ENCODE assay signal across 27 cellular contexts in genomic region chr3:126713229-126713628, GRCh38.
"Had no signal": no experiment of that assay in that cellular context is flagged by ENCODE, and none has a peak within 500 bp of the region (broad histone marks: within the 10 kb centered on the region; RNA-seq: fewer than 3 reads in every experiment).

No MANE protein-coding gene starts in this region.

- H3K4me3 ChIP-seq: lung, mucosa of descending colon, pancreas, right lobe of liver, suprapubic skin had no signal

- H3K4me1 Mint-ChIP-seq: endodermal cell, mesothelial cell of epicardium had no signal

- H3K27ac Mint-ChIP-seq: dendritic cell treated with granulocyte-macrophage colony-stimulating factor and Interleukin-4, amounts not matched to agents 40 ng/mL and 50 ng/mL, for 4 days; endodermal cell; memory B cell; mesothelial cell of epicardium; naive B cell; natural killer cell treated with Interleukin-12 subunit alpha and Interleukin-12 subunit beta and Interleukin-15 and Interleukin-18, amount 100 ng/mL, for 72 hours; stimulated activated naive B cell treated with anti-CD40 and anti-IgM and Interleukin-4, amounts not matched to agents 10 μg/mL and 1 μg/mL and 100 μg/mL, for 72 hours; stimulated activated naive CD8-positive, alpha-beta T cell treated with anti-CD3 and anti-CD28 coated beads, Interleukin-15, Interleukin-2, amounts not matched to agents 100 ng/mL and 50 ng/mL, for 24 hours; type B pancreatic cell had no signal

- ATAC-seq: esophagus mucosa; foreskin keratinocyte; left lobe of liver; mucosa of descending colon; natural killer cell treated with Interleukin-12 subunit alpha and Interleukin-12 subunit beta and Interleukin-15 and Interleukin-18, amount 100 ng/mL, for 72 hours; pancreas; right lobe of liver; stimulated activated naive B cell treated with anti-CD40 and anti-IgM and Interleukin-4, amounts not matched to agents 10 μg/mL and 1 μg/mL and 100 μg/mL, for 72 hours had no signal

- H3K27me3 Mint-ChIP-seq: dendritic cell treated with granulocyte-macrophage colony-stimulating factor and Interleukin-4, amounts not matched to agents 40 ng/mL and 50 ng/mL, for 4 days; memory B cell; naive B cell; natural killer cell treated with Interleukin-12 subunit alpha and Interleukin-12 subunit beta and Interleukin-15 and Interleukin-18, amount 100 ng/mL, for 72 hours; stimulated activated naive B cell treated with anti-CD40 and anti-IgM and Interleukin-4, amounts not matched to agents 10 μg/mL and 1 μg/mL and 100 μg/mL, for 72 hours; stimulated activated naive CD8-positive, alpha-beta T cell treated with anti-CD3 and anti-CD28 coated beads, Interleukin-15, Interleukin-2, amounts not matched to agents 100 ng/mL and 50 ng/mL, for 24 hours; type B pancreatic cell had no signal

- H3K9me3 Mint-ChIP-seq: dendritic cell treated with granulocyte-macrophage colony-stimulating factor and Interleukin-4, amounts not matched to agents 40 ng/mL and 50 ng/mL, for 4 days; endodermal cell; memory B cell; naive B cell; natural killer cell treated with Interleukin-12 subunit alpha and Interleukin-12 subunit beta and Interleukin-15 and Interleukin-18, amount 100 ng/mL, for 72 hours; neural crest cell; stimulated activated naive B cell treated with anti-CD40 and anti-IgM and Interleukin-4, amounts not matched to agents 10 μg/mL and 1 μg/mL and 100 μg/mL, for 72 hours; stimulated activated naive CD8-positive, alpha-beta T cell treated with anti-CD3 and anti-CD28 coated beads, Interleukin-15, Interleukin-2, amounts not matched to agents 100 ng/mL and 50 ng/mL, for 24 hours; type B pancreatic cell had no signal

- H3K4me1 ChIP-seq: foreskin keratinocyte, pancreas, right lobe of liver, suprapubic skin had no signal

- H3K9me3 ChIP-seq: mucosa of descending colon, neutrophil, pancreas, right lobe of liver, suprapubic skin had no signal

- H3K4me3 Mint-ChIP-seq: dendritic cell treated with granulocyte-macrophage colony-stimulating factor and Interleukin-4, amounts not matched to agents 40 ng/mL and 50 ng/mL, for 4 days; endodermal cell; memory B cell; mesothelial cell of epicardium; naive B cell; natural killer cell treated with Interleukin-12 subunit alpha and Interleukin-12 subunit beta and Interleukin-15 and Interleukin-18, amount 100 ng/mL, for 72 hours; stimulated activated naive B cell treated with anti-CD40 and anti-IgM and Interleukin-4, amounts not matched to agents 10 μg/mL and 1 μg/mL and 100 μg/mL, for 72 hours; stimulated activated naive CD8-positive, alpha-beta T cell treated with anti-CD3 and anti-CD28 coated beads, Interleukin-15, Interleukin-2, amounts not matched to agents 100 ng/mL and 50 ng/mL, for 24 hours; type B pancreatic cell had no signal

- DNase-seq: effector CD8-positive, alpha-beta T cell; endodermal cell; foreskin keratinocyte; hypothalamus; mucosa of descending colon; naive B cell; pancreas; right lobe of liver; small intestine; stimulated activated CD4-positive, alpha-beta T cell treated with anti-CD3 and anti-CD28 coated beads, Interleukin-15, amount 100 ng/mL, for 24 hours; stimulated activated CD4-positive, alpha-beta T cell treated with anti-CD3 and anti-CD28 coated beads, Interleukin-2, amount 100 ng/mL, for 48 hours; stimulated activated naive B cell treated with anti-CD40 and anti-IgM and Interleukin-4, amounts not matched to agents 10 μg/mL and 1 μg/mL and 100 μg/mL, for 72 hours had no signal

- H3K27me3 ChIP-seq: foreskin keratinocyte, neutrophil, pancreas, right lobe of liver, suprapubic skin had no signal

- H3K36me3 ChIP-seq: neutrophil, pancreas, right lobe of liver, suprapubic skin had no signal

- FAIRE-seq: colon, keratinocyte, pancreas, small intestine had no signal

- H3K36me3 Mint-ChIP-seq: naive B cell; natural killer cell treated with Interleukin-12 subunit alpha and Interleukin-12 subunit beta and Interleukin-15 and Interleukin-18, amount 100 ng/mL, for 72 hours had no signal

- H3K27ac ChIP-seq: epithelial cell of prostate, foreskin keratinocyte, neutrophil, pancreas, right lobe of liver, suprapubic skin had no signal
